Comparison of ENCODE assay signal across 1 cellular context in genomic region chr18:58315739-58316215, GRCh38.
A peak's percentile ranks its signal among the peaks of the same experiment; 100 is the strongest.
TF ChIP-seq lines count a peak whose summit lies in the region.

No MANE protein-coding gene starts in this region.

TF ChIP-seq in HepG2, 621 proteins besides CTCF, POLR2A, EP300 and RAD21 (continued from another document and continues in another):
- TF ChIP-seq ARID5B (CRISPR knock-in tag; IDR thresholded peaks at IDR 0.05) (peak; percentile 82), DMTF1 (CRISPR knock-in tag; IDR thresholded peaks at IDR 0.05) (no peak), KAT2B (IDR thresholded peaks at IDR 0.05; ENCODE audit: borderline replicate concordance, low read depth, low read length) (no peak), ZNF558 (CRISPR knock-in tag; IDR thresholded peaks at IDR 0.05; ENCODE audit: borderline replicate concordance) (no peak), ZBED4 (CRISPR knock-in tag; IDR thresholded peaks at IDR 0.05; ENCODE audit: borderline replicate concordance) (no peak), ZNF766 (CRISPR knock-in tag; IDR thresholded peaks at IDR 0.05; ENCODE audit: borderline replicate concordance) (no peak), ZNF710 (CRISPR knock-in tag; IDR thresholded peaks at IDR 0.05; ENCODE audit: borderline replicate concordance) (no peak; the same call in 1 of the 2 replicates), NFIC (IDR thresholded peaks at IDR 0.05; ENCODE audit: low read length) (no peak), JUNB (CRISPR knock-in tag; IDR thresholded peaks at IDR 0.05; ENCODE audit: borderline replicate concordance) (0 out of 2 replicates have a peak, but pooled peaks have one; percentile 29), ZBTB4 (CRISPR knock-in tag; IDR thresholded peaks at IDR 0.05; ENCODE audit: borderline replicate concordance) (no peak), NCOA2 (CRISPR knock-in tag; IDR thresholded peaks at IDR 0.05) (peak; percentile 90), RFX5 (IDR thresholded peaks at IDR 0.05; ENCODE audit: low read depth, low read length) (no peak), ESRRA (CRISPR knock-in tag; IDR thresholded peaks at IDR 0.05; ENCODE audit: low read depth) (peak; percentile 29; the same call in 1 of the 2 replicates), ZNF609 (CRISPR knock-in tag; IDR thresholded peaks at IDR 0.05; ENCODE audit: borderline replicate concordance) (peak; percentile 77; the same call in 1 of the 2 replicates), ZNF143 (CRISPR knock-in tag; IDR thresholded peaks at IDR 0.05) (no peak), AHR (CRISPR knock-in tag; IDR thresholded peaks at IDR 0.05) (no peak), SP140L (CRISPR knock-in tag; IDR thresholded peaks at IDR 0.05; ENCODE audit: borderline replicate concordance) (no peak), ZNF672 (CRISPR knock-in tag; IDR thresholded peaks at IDR 0.05) (no peak), MED13 (CRISPR knock-in tag; IDR thresholded peaks at IDR 0.05) (no peak), ZNF18 (CRISPR knock-in tag; IDR thresholded peaks at IDR 0.05; ENCODE audit: insufficient replicate concordance) (peak; percentile 45), ZNF510 (CRISPR knock-in tag; IDR thresholded peaks at IDR 0.05; ENCODE audit: low read depth) (no peak), THAP11 (CRISPR knock-in tag; IDR thresholded peaks at IDR 0.05) (no peak), SAP130 (CRISPR knock-in tag; IDR thresholded peaks at IDR 0.05; ENCODE audit: low read depth) (peak; percentile 60), ZNF607 (CRISPR knock-in tag; IDR thresholded peaks at IDR 0.05; ENCODE audit: borderline replicate concordance) (no peak), MAX (IDR thresholded peaks at IDR 0.05) (peak; percentile 60), ISL2 (CRISPR knock-in tag; IDR thresholded peaks at IDR 0.05) (0 out of 2 replicates have a peak, but pooled peaks have one; percentile 46), PAWR (CRISPR knock-in tag; IDR thresholded peaks at IDR 0.05; ENCODE audit: borderline replicate concordance) (no peak), ZNF75D (CRISPR knock-in tag; IDR thresholded peaks at IDR 0.05; ENCODE audit: borderline replicate concordance) (no peak), MEF2D (CRISPR knock-in tag; IDR thresholded peaks at IDR 0.05) (no peak), TFAP4 (IDR thresholded peaks at IDR 0.05; ENCODE audit: borderline replicate concordance, low read depth) (0 out of 2 replicates have a peak, but pooled peaks have one; percentile 18), SUZ12 (IDR thresholded peaks at IDR 0.05; ENCODE audit: low read depth, low read length) (no peak), SOX5 (CRISPR knock-in tag; IDR thresholded peaks at IDR 0.05; ENCODE audit: borderline replicate concordance) (peak; percentile 95)
